15 cellular contexts compared by ENCODE assay signal in genomic region chr5:99005506-99005905, GRCh38.
DNase-seq lines count a peak whose midpoint lies in the region; ATAC-seq, FAIRE-seq and TF ChIP-seq lines count a peak whose summit lies in the region.
"Had no signal": no experiment of that assay in that cellular context is flagged by ENCODE, and none has a peak within 500 bp of the region (broad histone marks: within the 10 kb centered on the region; RNA-seq: fewer than 3 reads in every experiment).

No MANE protein-coding gene starts in this region.

- H3K27me3 ChIP-seq in transverse colon, result no peaks in the 10 kb centered on the region
- H3K27me3 ChIP-seq: breast epithelium had no signal

- intact Hi-C loops in transverse colon (cut with DNase I; ENCODE audit: low total_unique reads), result no loop called here

- no peaks in the 10 kb centered on the region for H3K4me1 ChIP-seq in transverse colon
- H3K4me1 ChIP-seq: breast epithelium, left ventricle myocardium inferior had no signal

- no peak overlapping the region for H3K27ac ChIP-seq in transverse colon
- H3K27ac ChIP-seq: breast epithelium, left ventricle myocardium inferior, thoracic aorta had no signal

- H3K4me3 ChIP-seq in transverse colon, result no peak overlapping the region
- H3K4me3 ChIP-seq: breast epithelium, left ventricle myocardium inferior, smooth muscle cell, thoracic aorta had no signal

- ATAC-seq in GM19438 (IDR thresholded peaks at IDR 0.05; ENCODE audit: low read depth, unreplicated experiment), result peak; percentile 19
- ATAC-seq in HG02870 (IDR thresholded peaks at IDR 0.05; ENCODE audit: unreplicated experiment), result peak; percentile 2
- ATAC-seq: Panc1 had no signal

- no peak for FAIRE-seq in GM12892 (lab: Jason Lieb, UNC)

- no peaks in the 10 kb centered on the region for H3K9me3 ChIP-seq in transverse colon
- H3K9me3 ChIP-seq: breast epithelium, thoracic aorta had no signal

- 67 to 88% methylated on average over 1 of the region's 1 CpG for WGBS in transverse colon (ENCODE audit: low coverage in 1 of 2), 2 donors

- TF ChIP-seq POLR2A in transverse colon (IDR thresholded peaks at IDR 0.05) (no peak), GM12892 (IDR thresholded peaks at IDR 0.05; ENCODE audit: low read depth, low read length) (no peak)

- in situ Hi-C loops in SK-MEL-5 (cut with HindIII; ENCODE audit: low pct_unique_long_range_greater_than_20kb, low sequenced_read_pairs) (no loop called here), transverse colon (cut with MboI; ENCODE audit: low pct_ligation_motif_present in 1 of 4, low pct_unique_long_range_greater_than_20kb in 1 of 4, low sequenced_read_pairs in 3 of 4) (no loop called here)

- peak; percentile 98 for DNase-seq in SK-MEL-5 (ENCODE audit: low read depth, low spot score)
- DNase-seq in retina, result peak; percentile 49
- no peak for DNase-seq in transverse colon
- DNase-seq in NCI-H748 treated with DMSO at 0.1 percent for 48 hours (lab: John Stamatoyannopoulos, UW), result no peak
- no peak for DNase-seq in GM12892 (ENCODE audit: insufficient read length)
- DNase-seq: activated gamma-delta T cell treated with Interleukin-2 at 50 U/mL for 16 hours, HCEC 1CT, hypothalamus, left ventricle myocardium inferior had no signal

- TF ChIP-seq CTCF in transverse colon (IDR thresholded peaks at IDR 0.05), result no peak

- H3K36me3 ChIP-seq in transverse colon, result no peaks in the 10 kb centered on the region
- H3K36me3 ChIP-seq: breast epithelium, left ventricle myocardium inferior, thoracic aorta had no signal

- TF ChIP-seq EP300 in transverse colon (IDR thresholded peaks at IDR 0.05; ENCODE audit: low read depth), result no peak

Comparison
In these comparisons a context has a peak if more than half of its experiments do, and no peak if none do; other contexts are left out.
1. DNase-seq: peak in SK-MEL-5 (single experiment) and retina (single experiment); none in transverse colon (single experiment), NCI-H748 treated with DMSO at 0.1 percent for 48 hours (single experiment) and GM12892 (single experiment).